ENCODE assay signal across 1 cellular context in genomic region chr2:231193216-231193615, GRCh38.
A peak's percentile ranks its signal among the peaks of the same experiment; 100 is the strongest.
TF ChIP-seq lines count a peak whose summit lies in the region.

No MANE protein-coding gene starts in this region.

TF ChIP-seq in HepG2, 621 proteins besides CTCF, POLR2A, EP300 and RAD21:
- TF ChIP-seq ARNT (IDR thresholded peaks at IDR 0.05): no peak
- no peak for TF ChIP-seq ATAD3A (CRISPR knock-in tag; IDR thresholded peaks at IDR 0.05)
- TF ChIP-seq ZNF18 (CRISPR knock-in tag; IDR thresholded peaks at IDR 0.05; ENCODE audit: insufficient replicate concordance): no peak
- 0 out of 2 replicates have a peak, but pooled peaks have one; percentile 36 for TF ChIP-seq FOXO4 (CRISPR knock-in tag; conservative IDR thresholded peaks at IDR 0.05)
